18 cellular contexts compared by ENCODE assay signal in genomic region chr7:15620491-15621185, GRCh38. TPM values are rescaled to one million over a fixed set of nuclear protein-coding genes. Genes with fewer than 3 reads are reported as not detected.
DNase-seq lines count a peak whose midpoint lies in the region; ATAC-seq, FAIRE-seq and TF ChIP-seq lines count a peak whose summit lies in the region.
"Had no signal": no experiment of that assay in that cellular context is flagged by ENCODE, and none has a peak within 500 bp of the region (broad histone marks: within the 10 kb centered on the region; RNA-seq: fewer than 3 reads in every experiment).

No MANE protein-coding gene starts in this region.

- no peaks in the 10 kb centered on the region for H4K20me1 ChIP-seq in K562 (replicated peaks; ENCODE audit: control insufficient read depth, insufficient read depth, low read length)

- CTCF ChIA-PET in K562 (lab: Yijun Ruan, JAX; ENCODE audit: low intra/inter-chr PET ratio), result no interaction called here

- no peak overlapping the region for H3K4me2 ChIP-seq in K562 (ENCODE audit: insufficient read depth, low read length)

- TF ChIP-seq CTCF in K562 (IDR thresholded peaks at IDR 0.05 in 2 of 3, conservative IDR thresholded peaks at IDR 0.05 in 1 of 3; ENCODE audit: insufficient read depth in 2 of 3, low read depth in 1 of 3, low read length in 3 of 3), result no peak
- TF ChIP-seq CTCF in tibial nerve (IDR thresholded peaks at IDR 0.05), result no peak

- WGBS in K562 (ENCODE audit: insufficient coverage, low coverage, missing lambda C conversion rate), result under 1% methylated on average over 6 of the region's 6 CpGs
- 46 to 49% methylated on average over 6 of the region's 6 CpGs for WGBS in tibial nerve, 2 donors

- in situ Hi-C loops in K562 (cut with MboI), result no loop called here

- no peak overlapping the region for H2AFZ ChIP-seq in K562 (ENCODE audit: low read depth, low read length)

- no peak for TF ChIP-seq RAD21 in K562 (CRISPR knock-in tag; conservative IDR thresholded peaks at IDR 0.05 in 1 of 2, IDR thresholded peaks at IDR 0.05 in 1 of 2)

- no peaks in the 10 kb centered on the region for H3K36me3 Mint-ChIP-seq in naive thymus-derived CD8-positive, alpha-beta T cell
- H3K36me3 Mint-ChIP-seq in activated naive CD8-positive, alpha-beta T cell treated with anti-CD3 and anti-CD28 coated beads, Interleukin-2, amount 50 U/mL, for 24 hours (ENCODE audit: low read depth), result no peaks in the 10 kb centered on the region

- TF ChIP-seq POLR2A in K562 (conservative IDR thresholded peaks at IDR 0.05), result no peak
- no peak for TF ChIP-seq POLR2A in tibial nerve (IDR thresholded peaks at IDR 0.05)

- H3K9ac ChIP-seq in K562 (ENCODE audit: insufficient read depth in 1 of 2, low read depth in 2 of 2, low read length in 2 of 2), result no peak overlapping the region

- no peaks in the 10 kb centered on the region for H3K4me1 ChIP-seq in K562 (replicated peaks in 1 of 2; ENCODE audit: control insufficient read depth in 2 of 2, insufficient read depth in 2 of 2, low read length in 2 of 2)
- peaks cover 0 to 13% (median 0%) of the 10 kb centered on the region in 4 donors for H3K4me1 ChIP-seq in tibial nerve
- H3K4me1 ChIP-seq: Peyer's patch had no signal

- no peak for FAIRE-seq in K562 (lab: Jason Lieb, UNC)

- H3K27me3 Mint-ChIP-seq in naive thymus-derived CD8-positive, alpha-beta T cell, result no peaks in the 10 kb centered on the region
- H3K27me3 Mint-ChIP-seq in activated naive CD8-positive, alpha-beta T cell treated with anti-CD3 and anti-CD28 coated beads, Interleukin-2, amount 50 U/mL, for 24 hours, result no peaks in the 10 kb centered on the region

- intact Hi-C loops in K562 (cut with micrococcal nuclease), result no loop called here

- H3K36me3 ChIP-seq in K562 (ENCODE audit: control insufficient read depth, insufficient read depth, low read length) (no peaks in the 10 kb centered on the region), tibial nerve (peaks cover 0 to 11% (median 0%) of the 10 kb centered on the region in 3 donors)
- H3K36me3 ChIP-seq: Peyer's patch had no signal

- H3K4me3 Mint-ChIP-seq in naive thymus-derived CD8-positive, alpha-beta T cell, result no peak overlapping the region
- no peak overlapping the region for H3K4me3 Mint-ChIP-seq in activated naive CD8-positive, alpha-beta T cell treated with anti-CD3 and anti-CD28 coated beads, Interleukin-2, amount 50 U/mL, for 24 hours

- no peaks in the 10 kb centered on the region; the same call in 1 of the 2 replicates for H3K9me3 ChIP-seq in K562 (replicated peaks; ENCODE audit: control insufficient read depth, insufficient read depth, low read depth, low read length)
- H3K9me3 ChIP-seq in tibial nerve, result no peaks in the 10 kb centered on the region
- H3K9me3 ChIP-seq: Peyer's patch had no signal

- peaks cover 0 to 9% (median 0%) of the 10 kb centered on the region in 9 donors for H3K9me3 Mint-ChIP-seq in naive thymus-derived CD8-positive, alpha-beta T cell
- peaks cover 3% of the 10 kb centered on the region for H3K9me3 Mint-ChIP-seq in activated naive CD8-positive, alpha-beta T cell treated with anti-CD3 and anti-CD28 coated beads, Interleukin-2, amount 50 U/mL, for 24 hours

- TF ChIP-seq EP300 in K562 (IDR thresholded peaks at IDR 0.05; ENCODE audit: low read length) (no peak), tibial nerve (IDR thresholded peaks at IDR 0.05) (no peak)

- H3K27me3 ChIP-seq in K562 (ENCODE audit: control insufficient read depth in 2 of 2, insufficient read depth in 2 of 2, low read length in 2 of 2) (no peaks in the 10 kb centered on the region), tibial nerve (no peaks in the 10 kb centered on the region)
- H3K27me3 ChIP-seq: Peyer's patch had no signal

- no peak for ATAC-seq in K562
- no peak for ATAC-seq in naive thymus-derived CD8-positive, alpha-beta T cell
- no peak for ATAC-seq in HG03442 (IDR thresholded peaks at IDR 0.05; ENCODE audit: unreplicated experiment)
- ATAC-seq in activated naive CD8-positive, alpha-beta T cell treated with anti-CD3 and anti-CD28 coated beads, Interleukin-2, amount 50 U/mL, for 24 hours, result no peak

- H3K4me3 ChIP-seq in K562 (no peak overlapping the region), tibial nerve (no peak overlapping the region)
- H3K4me3 ChIP-seq: Peyer's patch had no signal

- no TSS peak for BruUV-seq in K562 (replicated peaks; lab: Mats Ljungman, UMichigan)

- H3K27ac ChIP-seq in K562 (ENCODE audit: extremely low read depth, low read depth, low read length) (no peak overlapping the region), tibial nerve (peak overlapping the region in 3 of 4 donors; percentile 18 to 64 (median 25))
- H3K27ac ChIP-seq: Peyer's patch had no signal

- no peaks in the 10 kb centered on the region for H3K4me1 Mint-ChIP-seq in naive thymus-derived CD8-positive, alpha-beta T cell
- H3K4me1 Mint-ChIP-seq in activated naive CD8-positive, alpha-beta T cell treated with anti-CD3 and anti-CD28 coated beads, Interleukin-2, amount 50 U/mL, for 24 hours, result no peaks in the 10 kb centered on the region

- DNase-seq in NCI-H82 (lab: John Stamatoyannopoulos, UW) (peak; percentile 5), NCI-H82 treated with DMSO at 0.1 percent for 48 hours (lab: John Stamatoyannopoulos, UW; ENCODE audit: unreplicated experiment) (no peak), K562 (ENCODE audit: extremely low read depth in 1 of 4, low spot score in 3 of 4) (no peak), iris pigment epithelial cell (ENCODE audit: low read depth) (peak; percentile 10), tibial nerve (ENCODE audit: low spot score in 2 of 2) (no peak)
- DNase-seq in naive thymus-derived CD8-positive, alpha-beta T cell, result no peak
- DNase-seq in activated naive CD8-positive, alpha-beta T cell treated with anti-CD3 and anti-CD28 coated beads, Interleukin-2, amount 50 U/mL, for 24 hours, result no peak
- DNase-seq: 8988T, Calu3, GDM1, GOT3, MM.1S, NCI-H1105, NCI-H1694 treated with DMSO at 0.1 percent for 48 hours, NCI-H748 treated with DMSO at 0.1 percent for 48 hours, Peyer's patch, SHP77 treated with DMSO at 0.1 percent for 48 hours had no signal

- H3K9me1 ChIP-seq in K562 (ENCODE audit: control insufficient read depth, insufficient read depth, low read length), result no peaks in the 10 kb centered on the region

- no peak overlapping the region for H3K27ac Mint-ChIP-seq in naive thymus-derived CD8-positive, alpha-beta T cell
- no peak overlapping the region for H3K27ac Mint-ChIP-seq in activated naive CD8-positive, alpha-beta T cell treated with anti-CD3 and anti-CD28 coated beads, Interleukin-2, amount 50 U/mL, for 24 hours

- H3K79me2 ChIP-seq in K562 (ENCODE audit: control insufficient read depth, insufficient read depth, low read length), result no peaks in the 10 kb centered on the region

- POLR2A ChIA-PET in K562 (lab: Yijun Ruan, JAX), result no interaction called here
- POLR2A ChIA-PET in naive thymus-derived CD8-positive, alpha-beta T cell (lab: Charles Lee), result no interaction called here

TF ChIP-seq in K562, 482 proteins besides CTCF, POLR2A, EP300 and RAD21:
- TF ChIP-seq NFIC (IDR thresholded peaks at IDR 0.05) (peak; percentile 30; the same call in 1 of the 2 replicates), RBM39 (optimal IDR thresholded peaks at IDR 0.05; ENCODE audit: low read depth, low read length) (no peak), RBM14 (IDR thresholded peaks at IDR 0.05; ENCODE audit: borderline replicate concordance, insufficient read depth, low read depth, low read length) (no peak), NCOA2 (IDR thresholded peaks at IDR 0.05; ENCODE audit: partially characterized antibody in 2 of 2) (no peak)

RNA-seq across cellular contexts. Expression of gene AGMO, which starts 58.8 kb away (rescaled TPM):
- 0.99 and 1.0 TPM in 2 replicates for total RNA-seq in K562 (2011; cell fraction: chromatin; rRNA removed; ENCODE audit: low replicate concordance)
- 0.79 TPM in 1 of 2 replicates, not detected in the other for total RNA-seq in K562 (2011; cell fraction: nucleolus; rRNA removed)
- 0.59 TPM in 1 of 2 replicates, not detected in the other for total RNA-seq in K562 (2011; cell fraction: nucleoplasm; rRNA removed)
- total RNA-seq in K562 (2014; rRNA removed) (1.2 and 1.9 TPM in 2 replicates), K562 (2014; rRNA removed; fragmentation: Illumina TruSeq; extraction: Trizol) (1.3 and 1.4 TPM in 2 replicates), K562 (2015; rRNA removed; fragmentation: Illumina TruSeq; extraction: Trizol) (0.23 and 0.47 TPM in 2 replicates), K562 (2021) (0.36 and 0.60 TPM in 2 replicates), tibial nerve (10 to 100 TPM in 1 of 4 donors, 1 to 10 TPM in 3; 2.4 to 14.0 (median 6.5) TPM)
- polyA plus RNA-seq in K562 (2011; rRNA removed) (not detected in 2 replicates), K562 (2014; fragmentation: Illumina TruSeq; extraction: Trizol) (0.74 and 1.3 TPM in 2 replicates), K562 (2014; fragmentation: Nextera tagmentation; extraction: Ambion mirVana) (under 1 TPM; 0.30 to 0.63 TPM), K562 (2014; rRNA removed) (0.55 and 0.85 TPM in 2 replicates)
- polyA plus RNA-seq in K562 (2011; cell fraction: cytosol; rRNA removed), result 0.01 TPM in 1 of 2 replicates, not detected in the other
- not detected in 2 replicates for polyA plus RNA-seq in K562 (2011; cell fraction: nucleus; rRNA removed)
- 0.49 and 2.0 TPM in 2 replicates for polyA plus RNA-seq in K562 (2012)
- not detected in 2 replicates for polyA minus RNA-seq in K562 (2011; rRNA and poly(A)+ RNA removed)
- not detected in 2 replicates for polyA minus RNA-seq in K562 (2011; cell fraction: cytosol; rRNA and poly(A)+ RNA removed)
- polyA minus RNA-seq in K562 (2011; cell fraction: nucleus; rRNA and poly(A)+ RNA removed), result not detected in 2 replicates
- not detected for total RNA-seq in naive thymus-derived CD8-positive, alpha-beta T cell
- not detected for polyA plus RNA-seq in naive thymus-derived CD8-positive, alpha-beta T cell

Comparison
In these comparisons a context has a peak if more than half of its experiments do, and no peak if none do; other contexts are left out.
1. DNase-seq: peak in NCI-H82 (single experiment) and iris pigment epithelial cell (single experiment); none in NCI-H82 treated with DMSO at 0.1 percent for 48 hours (single experiment), K562 (0 of 4), tibial nerve (0 of 2), naive thymus-derived CD8-positive, alpha-beta T cell (0 of 10) and activated naive CD8-positive, alpha-beta T cell treated with anti-CD3 and anti-CD28 coated beads, Interleukin-2, amount 50 U/mL, for 24 hours (single experiment).